Comparison of ENCODE assay signal across 11 cellular contexts in genomic region chr7:131219277-131220041, GRCh38.
DNase-seq lines count a peak whose midpoint lies in the region; ATAC-seq lines count a peak whose summit lies in the region.
"Had no signal": no experiment of that assay in that cellular context is flagged by ENCODE, and none has a peak within 500 bp of the region (broad histone marks: within the 10 kb centered on the region; RNA-seq: fewer than 3 reads in every experiment).

No MANE protein-coding gene starts in this region.

- H3K27me3 ChIP-seq in rectal smooth muscle tissue (ENCODE audit: control insufficient read depth, insufficient read depth, low read length) = no peaks in the 10 kb centered on the region

- no peak overlapping the region for H3K4me3 ChIP-seq in rectal smooth muscle tissue (ENCODE audit: low read length)
- H3K4me3 ChIP-seq: K562 had no signal

- intact Hi-C loops in cardiac septum (cut with DNase I) = no loop called here

- DNase-seq in NOMO-1 treated with dmso at 0.1 percent for 144 hours (lab: John Stamatoyannopoulos, UW; ENCODE audit: unreplicated experiment) = peak; percentile 45
- peak; percentile 85 for DNase-seq in cardiac septum (ENCODE audit: low spot score)
- no peak for DNase-seq in NCI-H1417 treated with DMSO at 0.1 percent for 48 hours (lab: John Stamatoyannopoulos, UW)
- DNase-seq: activated CD4-positive, alpha-beta T cell treated with anti-CD3 and anti-CD28 coated beads for 4 hours; stimulated activated CD4-positive, alpha-beta T cell treated with anti-CD3 and anti-CD28 coated beads, Interleukin-2, amount 100 ng/mL, for 24 hours had no signal

- H3K36me3 ChIP-seq in rectal smooth muscle tissue (ENCODE audit: control insufficient read depth, insufficient read depth, low read length) = no peaks in the 10 kb centered on the region

- no peak overlapping the region for H3K9ac ChIP-seq in rectal smooth muscle tissue (ENCODE audit: low read length)

- H3K27ac ChIP-seq in rectal smooth muscle tissue (ENCODE audit: low read depth, low read length) = peak overlapping the region; percentile 58

- no peaks in the 10 kb centered on the region for H3K4me1 ChIP-seq in rectal smooth muscle tissue (ENCODE audit: control insufficient read depth, insufficient read depth, low read length)

- ATAC-seq in GM18870 (IDR thresholded peaks at IDR 0.05; ENCODE audit: unreplicated experiment) = peak; percentile 43
- no peak for ATAC-seq in GM21825 (IDR thresholded peaks at IDR 0.05; ENCODE audit: unreplicated experiment)
- ATAC-seq in HG03039 (IDR thresholded peaks at IDR 0.05; ENCODE audit: unreplicated experiment) = no peak
- ATAC-seq in HG02571 (IDR thresholded peaks at IDR 0.05; ENCODE audit: unreplicated experiment) = no peak
- ATAC-seq: K562 had no signal
